ENCODE assay signal across 1 cellular context in the genomic region with DNA sequence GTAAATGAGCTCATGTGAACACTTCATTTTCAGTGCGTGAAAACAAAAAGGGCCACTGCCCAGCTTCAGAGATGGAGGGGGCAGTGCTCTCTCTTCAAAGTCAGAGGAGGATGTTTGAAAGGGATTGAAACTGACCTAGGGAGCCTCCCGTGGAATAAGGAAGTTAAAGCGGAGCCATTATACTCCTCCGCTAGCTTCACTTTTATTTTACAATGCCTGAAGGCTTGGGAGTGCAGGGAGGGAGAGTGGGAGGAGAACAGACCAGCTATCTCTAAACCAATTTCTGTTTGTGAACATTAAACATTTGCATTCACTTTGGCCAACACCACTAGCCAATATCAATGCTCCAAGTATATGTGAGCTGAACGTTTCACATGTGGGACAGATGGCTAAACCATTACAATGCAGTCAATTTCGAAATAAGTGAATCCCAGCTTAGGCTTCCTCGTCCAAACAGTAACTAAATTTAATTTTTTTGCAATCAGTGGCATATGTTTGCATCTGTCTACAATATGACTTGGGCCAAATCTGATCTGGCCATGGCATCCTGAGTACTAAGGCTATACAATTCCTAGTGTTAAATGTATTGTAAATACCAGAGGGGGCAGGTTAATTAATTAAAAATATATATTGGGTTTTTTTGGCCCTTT.
TF ChIP-seq lines count a peak whose summit lies in the region.

No MANE protein-coding gene starts in this region.

TF ChIP-seq in SK-N-SH, 30 proteins besides CTCF, POLR2A, EP300 and RAD21 (continued from another document):
- TF ChIP-seq, protein P1, sequence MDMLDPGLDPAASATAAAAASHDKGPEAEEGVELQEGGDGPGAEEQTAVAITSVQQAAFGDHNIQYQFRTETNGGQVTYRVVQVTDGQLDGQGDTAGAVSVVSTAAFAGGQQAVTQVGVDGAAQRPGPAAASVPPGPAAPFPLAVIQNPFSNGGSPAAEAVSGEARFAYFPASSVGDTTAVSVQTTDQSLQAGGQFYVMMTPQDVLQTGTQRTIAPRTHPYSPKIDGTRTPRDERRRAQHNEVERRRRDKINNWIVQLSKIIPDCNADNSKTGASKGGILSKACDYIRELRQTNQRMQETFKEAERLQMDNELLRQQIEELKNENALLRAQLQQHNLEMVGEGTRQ (IDR thresholded peaks at IDR 0.05; ENCODE audit: borderline replicate concordance, low read depth, low read length) = no peak
- TF ChIP-seq FOXJ3 (CRISPR knock-in tag; IDR thresholded peaks at IDR 0.05) = peak; percentile 83
- TF ChIP-seq RFX5 (IDR thresholded peaks at IDR 0.05; ENCODE audit: low read length) = no peak
- TF ChIP-seq GABPA (IDR thresholded peaks at IDR 0.05; ENCODE audit: low read depth) = no peak
- TF ChIP-seq POLR2AphosphoS5 (IDR thresholded peaks at IDR 0.05; ENCODE audit: low read depth, low read length) = peak; percentile 22; the same call in 1 of the 2 replicates
- TF ChIP-seq YY1 (IDR thresholded peaks at IDR 0.05; ENCODE audit: low read depth) = no peak
- TF ChIP-seq SMC3 (IDR thresholded peaks at IDR 0.05; ENCODE audit: low read depth, low read length) = no peak; the same call in 1 of the 2 replicates
- peak; percentile 66; the same call in 1 of the 2 replicates for TF ChIP-seq MXI1 (IDR thresholded peaks at IDR 0.05; ENCODE audit: low read depth, low read length)
- peak; percentile 69 for TF ChIP-seq CHD2 (IDR thresholded peaks at IDR 0.05; ENCODE audit: low read length, partially characterized antibody)
- no peak for TF ChIP-seq JUND (IDR thresholded peaks at IDR 0.05)
- no peak for TF ChIP-seq ELF1 (IDR thresholded peaks at IDR 0.05)
- no peak for TF ChIP-seq MEF2A (IDR thresholded peaks at IDR 0.05; ENCODE audit: borderline replicate concordance, low read depth)
- TF ChIP-seq, protein P2, sequence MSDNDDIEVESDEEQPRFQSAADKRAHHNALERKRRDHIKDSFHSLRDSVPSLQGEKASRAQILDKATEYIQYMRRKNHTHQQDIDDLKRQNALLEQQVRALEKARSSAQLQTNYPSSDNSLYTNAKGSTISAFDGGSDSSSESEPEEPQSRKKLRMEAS (IDR thresholded peaks at IDR 0.05; ENCODE audit: low read depth) = no peak
- no peak for TF ChIP-seq NRF1 (IDR thresholded peaks at IDR 0.05; ENCODE audit: low read depth, low read length)
- TF ChIP-seq, protein P3, sequence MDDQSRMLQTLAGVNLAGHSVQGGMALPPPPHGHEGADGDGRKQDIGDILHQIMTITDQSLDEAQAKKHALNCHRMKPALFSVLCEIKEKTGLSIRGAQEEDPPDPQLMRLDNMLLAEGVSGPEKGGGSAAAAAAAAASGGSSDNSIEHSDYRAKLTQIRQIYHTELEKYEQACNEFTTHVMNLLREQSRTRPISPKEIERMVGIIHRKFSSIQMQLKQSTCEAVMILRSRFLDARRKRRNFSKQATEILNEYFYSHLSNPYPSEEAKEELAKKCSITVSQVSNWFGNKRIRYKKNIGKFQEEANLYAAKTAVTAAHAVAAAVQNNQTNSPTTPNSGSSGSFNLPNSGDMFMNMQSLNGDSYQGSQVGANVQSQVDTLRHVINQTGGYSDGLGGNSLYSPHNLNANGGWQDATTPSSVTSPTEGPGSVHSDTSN (IDR thresholded peaks at IDR 0.05) = no peak
- no peak for TF ChIP-seq RXRA (IDR thresholded peaks at IDR 0.05; ENCODE audit: borderline replicate concordance, low read depth)
- no peak for TF ChIP-seq FOSL2 (IDR thresholded peaks at IDR 0.05; ENCODE audit: borderline replicate concordance, low read depth)
- TF ChIP-seq, protein P4, sequence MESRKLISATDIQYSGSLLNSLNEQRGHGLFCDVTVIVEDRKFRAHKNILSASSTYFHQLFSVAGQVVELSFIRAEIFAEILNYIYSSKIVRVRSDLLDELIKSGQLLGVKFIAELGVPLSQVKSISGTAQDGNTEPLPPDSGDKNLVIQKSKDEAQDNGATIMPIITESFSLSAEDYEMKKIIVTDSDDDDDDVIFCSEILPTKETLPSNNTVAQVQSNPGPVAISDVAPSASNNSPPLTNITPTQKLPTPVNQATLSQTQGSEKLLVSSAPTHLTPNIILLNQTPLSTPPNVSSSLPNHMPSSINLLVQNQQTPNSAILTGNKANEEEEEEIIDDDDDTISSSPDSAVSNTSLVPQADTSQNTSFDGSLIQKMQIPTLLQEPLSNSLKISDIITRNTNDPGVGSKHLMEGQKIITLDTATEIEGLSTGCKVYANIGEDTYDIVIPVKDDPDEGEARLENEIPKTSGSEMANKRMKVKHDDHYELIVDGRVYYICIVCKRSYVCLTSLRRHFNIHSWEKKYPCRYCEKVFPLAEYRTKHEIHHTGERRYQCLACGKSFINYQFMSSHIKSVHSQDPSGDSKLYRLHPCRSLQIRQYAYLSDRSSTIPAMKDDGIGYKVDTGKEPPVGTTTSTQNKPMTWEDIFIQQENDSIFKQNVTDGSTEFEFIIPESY (IDR thresholded peaks at IDR 0.05; ENCODE audit: borderline replicate concordance, low read depth) = no peak
- TF ChIP-seq EZH2phosphoT487 (IDR thresholded peaks at IDR 0.05; ENCODE audit: borderline replicate concordance, low read depth) = no peak
- TF ChIP-seq SIN3A (IDR thresholded peaks at IDR 0.05; ENCODE audit: borderline replicate concordance, low read depth, low read length) = no peak
- TF ChIP-seq, protein P5, sequence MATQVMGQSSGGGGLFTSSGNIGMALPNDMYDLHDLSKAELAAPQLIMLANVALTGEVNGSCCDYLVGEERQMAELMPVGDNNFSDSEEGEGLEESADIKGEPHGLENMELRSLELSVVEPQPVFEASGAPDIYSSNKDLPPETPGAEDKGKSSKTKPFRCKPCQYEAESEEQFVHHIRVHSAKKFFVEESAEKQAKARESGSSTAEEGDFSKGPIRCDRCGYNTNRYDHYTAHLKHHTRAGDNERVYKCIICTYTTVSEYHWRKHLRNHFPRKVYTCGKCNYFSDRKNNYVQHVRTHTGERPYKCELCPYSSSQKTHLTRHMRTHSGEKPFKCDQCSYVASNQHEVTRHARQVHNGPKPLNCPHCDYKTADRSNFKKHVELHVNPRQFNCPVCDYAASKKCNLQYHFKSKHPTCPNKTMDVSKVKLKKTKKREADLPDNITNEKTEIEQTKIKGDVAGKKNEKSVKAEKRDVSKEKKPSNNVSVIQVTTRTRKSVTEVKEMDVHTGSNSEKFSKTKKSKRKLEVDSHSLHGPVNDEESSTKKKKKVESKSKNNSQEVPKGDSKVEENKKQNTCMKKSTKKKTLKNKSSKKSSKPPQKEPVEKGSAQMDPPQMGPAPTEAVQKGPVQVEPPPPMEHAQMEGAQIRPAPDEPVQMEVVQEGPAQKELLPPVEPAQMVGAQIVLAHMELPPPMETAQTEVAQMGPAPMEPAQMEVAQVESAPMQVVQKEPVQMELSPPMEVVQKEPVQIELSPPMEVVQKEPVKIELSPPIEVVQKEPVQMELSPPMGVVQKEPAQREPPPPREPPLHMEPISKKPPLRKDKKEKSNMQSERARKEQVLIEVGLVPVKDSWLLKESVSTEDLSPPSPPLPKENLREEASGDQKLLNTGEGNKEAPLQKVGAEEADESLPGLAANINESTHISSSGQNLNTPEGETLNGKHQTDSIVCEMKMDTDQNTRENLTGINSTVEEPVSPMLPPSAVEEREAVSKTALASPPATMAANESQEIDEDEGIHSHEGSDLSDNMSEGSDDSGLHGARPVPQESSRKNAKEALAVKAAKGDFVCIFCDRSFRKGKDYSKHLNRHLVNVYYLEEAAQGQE (IDR thresholded peaks at IDR 0.05; ENCODE audit: low read depth, low read length) = no peak
- TF ChIP-seq TEAD4 (IDR thresholded peaks at IDR 0.05; ENCODE audit: borderline replicate concordance, insufficient read depth) = no peak
- TF ChIP-seq TCF12 (IDR thresholded peaks at IDR 0.05) = peak; percentile 40
- TF ChIP-seq GATA2 (CRISPR knock-in tag; IDR thresholded peaks at IDR 0.05) = peak; percentile 81
- TF ChIP-seq, protein P6, sequence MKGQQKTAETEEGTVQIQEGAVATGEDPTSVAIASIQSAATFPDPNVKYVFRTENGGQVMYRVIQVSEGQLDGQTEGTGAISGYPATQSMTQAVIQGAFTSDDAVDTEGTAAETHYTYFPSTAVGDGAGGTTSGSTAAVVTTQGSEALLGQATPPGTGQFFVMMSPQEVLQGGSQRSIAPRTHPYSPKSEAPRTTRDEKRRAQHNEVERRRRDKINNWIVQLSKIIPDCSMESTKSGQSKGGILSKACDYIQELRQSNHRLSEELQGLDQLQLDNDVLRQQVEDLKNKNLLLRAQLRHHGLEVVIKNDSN (IDR thresholded peaks at IDR 0.05; ENCODE audit: borderline replicate concordance, low read depth) = no peak
- no peak for TF ChIP-seq TAF1 (IDR thresholded peaks at IDR 0.05; ENCODE audit: borderline replicate concordance, low read depth, low read length)
- no peak for TF ChIP-seq NFIC (IDR thresholded peaks at IDR 0.05; ENCODE audit: borderline replicate concordance)
TF ChIP-seq in SK-N-SH: peak in this region for 7.
